Comparison of ENCODE assay signal across 16 cellular contexts in the genomic region with DNA sequence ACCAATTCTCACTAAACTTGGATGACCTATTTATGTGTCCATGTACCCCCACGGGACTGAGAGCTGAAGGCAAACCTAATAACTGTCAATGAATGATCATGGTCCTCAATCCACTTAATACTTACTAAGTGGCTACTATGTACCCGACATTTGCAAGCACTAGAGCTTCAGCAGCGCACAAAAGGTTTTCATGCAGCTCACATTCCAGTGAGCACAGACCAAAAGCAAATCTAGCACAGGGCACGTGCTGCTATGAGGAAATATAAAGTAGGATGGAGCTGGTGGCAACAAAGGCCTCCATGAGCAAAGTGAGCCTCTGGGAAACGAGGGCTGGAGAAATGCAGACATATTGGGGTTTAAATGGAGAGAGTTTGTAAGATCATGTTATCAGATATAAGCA. TPM values are rescaled to one million over a fixed set of nuclear protein-coding genes. Genes with fewer than 3 reads are reported as not detected.
DNase-seq lines count a peak whose midpoint lies in the region; ATAC-seq and TF ChIP-seq lines count a peak whose summit lies in the region.
"Had no signal": no experiment of that assay in that cellular context is flagged by ENCODE, and none has a peak within 500 bp of the region (broad histone marks: within the 10 kb centered on the region; RNA-seq: fewer than 3 reads in every experiment).

No MANE protein-coding gene starts in this region.

- H3K4me3 Mint-ChIP-seq in neural crest cell: peak overlapping the region; percentile 35

- H3K4me1 ChIP-seq in duodenal mucosa (ENCODE audit: control insufficient read depth in 1 of 2, insufficient read depth in 2 of 2, low read length in 2 of 2) (peaks cover 45 to 55% of the 10 kb centered on the region in 2 donors), upper lobe of left lung (peaks cover 28 to 65% (median 41%) of the 10 kb centered on the region in 4 donors)

- H3K4me1 Mint-ChIP-seq in neural crest cell: peaks cover 16% of the 10 kb centered on the region

- peak overlapping the region in 1 of 2 donors; percentile 96 for H3K9ac ChIP-seq in duodenal mucosa (ENCODE audit: low read depth in 1 of 2, low read length in 2 of 2)

- no peak for ATAC-seq in upper lobe of left lung (ENCODE audit: low FRiP score in 2 of 2)
- ATAC-seq in activated CD4-positive, CD25-positive, alpha-beta regulatory T cell treated with anti-CD3 and anti-CD28 coated beads, Interleukin-2, amount 50 U/mL, for 24 hours: no peak

- H3K36me3 Mint-ChIP-seq in neural crest cell (ENCODE audit: low read depth): no peaks in the 10 kb centered on the region

- H3K27ac Mint-ChIP-seq in neural crest cell (ENCODE audit: unreplicated experiment): peak overlapping the region; percentile 76

- no peaks in the 10 kb centered on the region for H3K9me3 ChIP-seq in duodenal mucosa (ENCODE audit: control insufficient read depth in 1 of 2, low read length in 2 of 2)
- H3K9me3 ChIP-seq in upper lobe of left lung: no peaks in the 10 kb centered on the region
- H3K9me3 ChIP-seq: esophagus squamous epithelium, Peyer's patch had no signal

- DNase-seq in NB4 (ENCODE audit: low read depth) (peak; percentile 27), neural crest cell (ENCODE audit: low read depth, low spot score) (no peak), upper lobe of left lung (peak in 1 of 2 donors; percentile 25), C1 segment of cervical spinal cord (lab: John Stamatoyannopoulos, UW) (no peak), LoVo (ENCODE audit: low spot score) (no peak)
- DNase-seq: activated CD4-positive, alpha-beta T cell treated with anti-CD3 and anti-CD28 coated beads for 4 hours; activated CD8-positive, alpha-beta memory T cell treated with anti-CD3 and anti-CD28 coated beads, Interleukin-2, amount 50 U/mL, for 4 hours; activated gamma-delta T cell treated with Interleukin-2 at 50 U/mL for 16 hours; esophagus squamous epithelium; NCI-H1417; NCI-H2171; Peyer's patch; stimulated activated CD4-positive, alpha-beta T cell treated with anti-CD3 and anti-CD28 coated beads, Interleukin-4, amount 100 ng/mL, for 24 hours had no signal

- TF ChIP-seq POLR2A in NB4 (IDR thresholded peaks at IDR 0.05; ENCODE audit: extremely low read depth, insufficient read length) (no peak), upper lobe of left lung (IDR thresholded peaks at IDR 0.05) (no peak)

- H3K36me3 ChIP-seq in duodenal mucosa (ENCODE audit: control insufficient read depth in 1 of 2, insufficient read depth in 2 of 2, low read length in 2 of 2): peaks cover 25 to 27% of the 10 kb centered on the region in 2 donors
- H3K36me3 ChIP-seq in upper lobe of left lung: peaks cover 3 to 29% (median 4%) of the 10 kb centered on the region in 4 donors

- TF ChIP-seq EP300 in upper lobe of left lung (IDR thresholded peaks at IDR 0.05): no peak

- H3K27ac ChIP-seq in duodenal mucosa (ENCODE audit: low read depth, low read length) (no peak overlapping the region), upper lobe of left lung (peak overlapping the region in 2 of 4 donors; percentile 28 to 95)

- no peaks in the 10 kb centered on the region for H3K9me3 Mint-ChIP-seq in neural crest cell

- H3K27me3 ChIP-seq in duodenal mucosa (ENCODE audit: control insufficient read depth in 1 of 2, insufficient read depth in 2 of 2, low read length in 2 of 2) (no peaks in the 10 kb centered on the region), upper lobe of left lung (no peaks in the 10 kb centered on the region)
- H3K27me3 ChIP-seq: esophagus squamous epithelium, Peyer's patch had no signal

- H3K4me3 ChIP-seq in NB4 (ENCODE audit: low read depth, low read length) (no peak overlapping the region), duodenal mucosa (ENCODE audit: low read depth in 1 of 2, low read length in 2 of 2) (peak overlapping the region; percentile 13 to 96), upper lobe of left lung (peak overlapping the region in 3 of 4 donors; percentile 51 to 73 (median 63))

- 53 to 54% methylated on average over 5 of the region's 5 CpGs for WGBS in upper lobe of left lung, 2 donors

- peaks cover 52% of the 10 kb centered on the region for H3K27me3 Mint-ChIP-seq in neural crest cell (ENCODE audit: low read depth)

- TF ChIP-seq CTCF in NB4 (IDR thresholded peaks at IDR 0.05; ENCODE audit: low read depth, low read length) (no peak), neural crest cell (conservative IDR thresholded peaks at IDR 0.05) (no peak), upper lobe of left lung (IDR thresholded peaks at IDR 0.05) (no peak)

RNA-seq across cellular contexts. Expression of gene SLC40A1, which starts 3.5 kb away (rescaled TPM):
- total RNA-seq in neural crest cell (2.0 and 2.6 TPM in 2 replicates), upper lobe of left lung (100 to 1,000 TPM in 5 of 6 donors, 10 to 100 TPM in 1; 67.4 to 154 (median 131) TPM)
- total RNA-seq: H1 had no signal

Comparison
In these comparisons a context has a peak if more than half of its experiments do, and no peak if none do; other contexts are left out.
1. RNA of gene SLC40A1, which starts 3.5 kb away (total RNA-seq): 67.4 to 154 TPM in upper lobe of left lung; 2.0 to 2.6 TPM in neural crest cell; every median in the first group is over 10 times any median in the second.